9 cellular contexts compared by ENCODE assay signal in genomic region chr11:12862761-12863469, GRCh38.
DNase-seq lines count a peak whose midpoint lies in the region; ATAC-seq and TF ChIP-seq lines count a peak whose summit lies in the region.
"Had no signal": no experiment of that assay in that cellular context is flagged by ENCODE, and none has a peak within 500 bp of the region (broad histone marks: within the 10 kb centered on the region; RNA-seq: fewer than 3 reads in every experiment).

No MANE protein-coding gene starts in this region.

- peak; percentile 63 for ATAC-seq in left ventricle myocardium superior
- ATAC-seq in HG03097 (IDR thresholded peaks at IDR 0.05; ENCODE audit: low FRiP score, unreplicated experiment), result no peak
- no peak for ATAC-seq in GM21723 (IDR thresholded peaks at IDR 0.05; ENCODE audit: unreplicated experiment)

- in situ Hi-C loops in G401 (cut with HindIII; ENCODE audit: low sequenced_read_pairs), result no loop called here
- in situ Hi-C loops in GM13977 (cut with MboI; ENCODE audit: low pct_unique_long_range_greater_than_20kb, low sequenced_read_pairs, unreplicated experiment), result no loop called here

- intact Hi-C loops in left ventricle myocardium superior (cut with micrococcal nuclease) (no loop called here), prostate gland (cut with DNase I) (no loop called here)

- H3K4me3 ChIP-seq in prostate gland, result no peak overlapping the region

- WGBS in prostate gland, result 14% methylated on average over 11 of the region's 11 CpGs

- TF ChIP-seq CTCF in VCaP (conservative IDR thresholded peaks at IDR 0.05), result no peak
- no peak for TF ChIP-seq CTCF in prostate gland (IDR thresholded peaks at IDR 0.05)
- no peak for TF ChIP-seq CTCF in GM13977 (IDR thresholded peaks at IDR 0.05; ENCODE audit: extremely low read depth, insufficient read depth, missing control alignments)

- no peak for TF ChIP-seq POLR2A in prostate gland (IDR thresholded peaks at IDR 0.05)

- DNase-seq in G401 (ENCODE audit: low spot score) (peak; percentile 70), left ventricle myocardium superior (peak; percentile 62), prostate gland (ENCODE audit: low spot score) (peak; percentile 25), GM13977 (ENCODE audit: low spot score) (no peak)
- no peak for DNase-seq in stimulated activated CD8-positive, alpha-beta memory T cell treated with anti-CD3 and anti-CD28 coated beads, Interleukin-4, amount 100 ng/mL, for 48 hours
- DNase-seq: activated B cell treated with CpG ODN at 0.5 μM for 24 hours had no signal

- H3K36me3 ChIP-seq in prostate gland, result no peaks in the 10 kb centered on the region

- H3K9me3 ChIP-seq in prostate gland, result no peaks in the 10 kb centered on the region

- H3K27ac ChIP-seq in VCaP, result peak overlapping the region; percentile 83
- H3K27ac ChIP-seq in prostate gland, result peak overlapping the region; percentile 17 to 41

- no peaks in the 10 kb centered on the region for H3K4me1 ChIP-seq in prostate gland (replicated peaks)

- no peaks in the 10 kb centered on the region for H3K27me3 ChIP-seq in prostate gland (replicated peaks; ENCODE audit: insufficient read depth)

Comparison
In these comparisons a context has a peak if more than half of its experiments do, and no peak if none do; other contexts are left out.
1. DNase-seq: peak in G401 (single experiment), left ventricle myocardium superior (single experiment) and prostate gland (single experiment); none in stimulated activated CD8-positive, alpha-beta memory T cell treated with anti-CD3 and anti-CD28 coated beads, Interleukin-4, amount 100 ng/mL, for 48 hours (single experiment) and GM13977 (single experiment).